Comparison of ENCODE assay signal across 11 cellular contexts in genomic region chr17:74478369-74479100, GRCh38. TPM values are rescaled to one million over a fixed set of nuclear protein-coding genes. Genes with fewer than 3 reads are reported as not detected.
A peak's percentile ranks its signal among the peaks of the same experiment; 100 is the strongest.
DNase-seq lines count a peak whose midpoint lies in the region; ATAC-seq and TF ChIP-seq lines count a peak whose summit lies in the region.
"Had no signal": no experiment of that assay in that cellular context is flagged by ENCODE, and none has a peak within 500 bp of the region (broad histone marks: within the 10 kb centered on the region; RNA-seq: fewer than 3 reads in every experiment).

No MANE protein-coding gene starts in this region.

- peaks cover 46 to 68% (median 57%) of the 10 kb centered on the region in 3 donors for H3K4me1 Mint-ChIP-seq in T-cell

- no peak overlapping the region for H3K4me3 ChIP-seq in heart left ventricle
- no peak overlapping the region for H3K4me3 ChIP-seq in heart right ventricle
- no peak overlapping the region for H3K4me3 ChIP-seq in thymus (ENCODE audit: low read length)

- H3K9me3 Mint-ChIP-seq in T-cell, result peaks cover 0 to 8% (median 5%) of the 10 kb centered on the region in 3 donors

- CTCF ChIA-PET in T-cell (lab: Charles Lee), result no interaction called here

- ATAC-seq in heart left ventricle (peak in 3 of 4 donors; percentile 46 to 75 (median 66)), T-cell (replicated peaks in 1 of 4) (peak; percentile 49 to 90 (median 76)), heart right ventricle (peak in 7 of 8 donors; percentile 39 to 75 (median 55))
- ATAC-seq: left colon had no signal

- peak overlapping the region; percentile 83 to 86 for H3K27ac Mint-ChIP-seq in T-cell

- H3K27me3 ChIP-seq in heart left ventricle (peaks cover 0 to 11% (median 0%) of the 10 kb centered on the region in 9 donors), heart right ventricle (peaks cover 0 to 34% (median 1%) of the 10 kb centered on the region in 7 donors), thymus (ENCODE audit: control insufficient read depth, insufficient read depth) (no peaks in the 10 kb centered on the region)

- POLR2A ChIA-PET in T-cell (lab: Charles Lee), result no interaction called here

- intact Hi-C loops in heart left ventricle (cut with DNase I) (no loop called here), cardiac septum (cut with DNase I) (no loop called here), heart right ventricle (cut with DNase I) (no loop called here)

- peaks cover 57% of the 10 kb centered on the region for H3K36me3 Mint-ChIP-seq in T-cell

- no peaks in the 10 kb centered on the region for H3K27me3 Mint-ChIP-seq in T-cell

- peak overlapping the region; percentile 34 to 69 (median 47) for H3K4me3 Mint-ChIP-seq in T-cell

- H3K36me3 ChIP-seq in heart left ventricle (peaks cover 0 to 10% (median 0%) of the 10 kb centered on the region in 9 donors), heart right ventricle (peaks cover 0 to 65% (median 0%) of the 10 kb centered on the region in 9 donors), thymus (ENCODE audit: control insufficient read depth, insufficient read depth) (peaks cover 10% of the 10 kb centered on the region)

- 39 to 54% (median 47%) methylated on average over 7 of the region's 7 CpGs for WGBS in heart left ventricle, 4 donors
- WGBS in heart right ventricle, 2 donors, result 43 to 55% methylated on average over 7 of the region's 7 CpGs
- WGBS in thymus, result 16% methylated on average over 7 of the region's 7 CpGs

- no peak for DNase-seq in heart left ventricle
- DNase-seq in cardiac septum (ENCODE audit: low spot score), result no peak
- DNase-seq in T-cell, result peak in 6 of 34 experiments; percentile 13 to 63 (median 34)
- no peak for DNase-seq in heart right ventricle
- DNase-seq in D341Med (ENCODE audit: low spot score), result no peak
- DNase-seq in DMS153 (lab: John Stamatoyannopoulos, UW), result no peak
- DNase-seq in NCI-H1694 (lab: John Stamatoyannopoulos, UW), result no peak

- no peak for TF ChIP-seq CTCF in heart left ventricle (IDR thresholded peaks at IDR 0.05)
- no peak for TF ChIP-seq CTCF in heart right ventricle (IDR thresholded peaks at IDR 0.05)

- H3K9me3 ChIP-seq in heart left ventricle (peaks cover 0 to 12% (median 2%) of the 10 kb centered on the region in 12 donors), heart right ventricle (peaks cover 0 to 11% (median 7%) of the 10 kb centered on the region in 11 donors), thymus (ENCODE audit: control insufficient read depth) (peaks cover 3% of the 10 kb centered on the region)

- peaks cover 0 to 39% (median 0%) of the 10 kb centered on the region in 12 donors for H3K4me1 ChIP-seq in heart left ventricle
- peaks cover 0 to 31% (median 0%) of the 10 kb centered on the region in 9 donors for H3K4me1 ChIP-seq in heart right ventricle
- peaks cover 41% of the 10 kb centered on the region for H3K4me1 ChIP-seq in thymus (ENCODE audit: control insufficient read depth, insufficient read depth, low read length)

- H3K27ac ChIP-seq in heart left ventricle (peak overlapping the region in 1 of 12 donors; percentile 89), heart right ventricle (peak overlapping the region in 1 of 10 donors; percentile 87), thymus (ENCODE audit: low read depth) (peak overlapping the region; percentile 75)

- TF ChIP-seq POLR2A in heart left ventricle (IDR thresholded peaks at IDR 0.05), result no peak

RNA-seq across cellular contexts. Expression of gene CD300A, which starts 12.1 kb away (rescaled TPM):
- 10 to 100 TPM in 1 of 9 donors, 1 to 10 TPM in 6, under 1 TPM in 2; 0.64 to 23.2 (median 1.8) TPM for total RNA-seq in heart left ventricle
- polyA plus RNA-seq in heart left ventricle, result 1 to 10 TPM in 1 of 2 donors, under 1 TPM in 1; 0.72 to 1.5 TPM
- total RNA-seq in cardiac septum, result 2.6 TPM
- 10 to 100 TPM in 4 of 5 donors, 1 to 10 TPM in 1; 9.2 to 18.8 (median 12.5) TPM for total RNA-seq in T-cell
- 10 to 100 TPM in 1 of 10 donors, 1 to 10 TPM in 4, under 1 TPM in 5; 0.38 to 13.1 (median 1.4) TPM for total RNA-seq in heart right ventricle
- 1 to 10 TPM in 1 of 2 donors, under 1 TPM in 1; 0.95 to 1.9 TPM for polyA plus RNA-seq in heart right ventricle
- 26.7 TPM for polyA plus RNA-seq in thymus
- total RNA-seq: endothelial cell of umbilical vein had no signal
- polyA plus RNA-seq: BJ, endothelial cell of umbilical vein had no signal

RNA-seq across cellular contexts. Expression of gene GPRC5C, which starts 46.6 kb away (rescaled TPM):
- total RNA-seq in heart left ventricle (10 to 100 TPM; 22.2 to 59.9 (median 39.2) TPM), cardiac septum (31.7 TPM), T-cell (1 to 10 TPM in 1 of 5 donors, under 1 TPM in 2, not detected in 2; 0.46 to 1.5 (median 0.55) TPM), heart right ventricle (10 to 100 TPM; 28.0 to 41.0 (median 32.5) TPM)
- polyA plus RNA-seq in heart left ventricle (10 to 100 TPM; 28.5 to 35.3 TPM), heart right ventricle (10 to 100 TPM; 29.5 to 38.2 TPM), thymus (14.3 TPM)
- total RNA-seq: endothelial cell of umbilical vein had no signal
- polyA plus RNA-seq: endothelial cell of umbilical vein had no signal

RNA-seq across cellular contexts. Expression of gene CD300LB, which starts 52.7 kb away (rescaled TPM):
- 1 to 10 TPM in 1 of 9 donors, under 1 TPM in 5, not detected in 3; 0.14 to 2.3 (median 0.21) TPM for total RNA-seq in heart left ventricle
- polyA plus RNA-seq in heart left ventricle, result under 1 TPM in 1 of 2 donors, not detected in 1; 0.40 TPM
- total RNA-seq in cardiac septum, result not detected
- total RNA-seq in T-cell, result not detected
- total RNA-seq in heart right ventricle, result 1 to 10 TPM in 1 of 10 donors, under 1 TPM in 5, not detected in 4; 0.14 to 1.7 (median 0.26) TPM
- polyA plus RNA-seq in heart right ventricle, result under 1 TPM in 1 of 2 donors, not detected in 1; 0.25 TPM
- polyA plus RNA-seq in thymus, result 0.64 TPM
- total RNA-seq: endothelial cell of umbilical vein had no signal
- polyA plus RNA-seq: BJ, endothelial cell of umbilical vein had no signal

Comparison
In these comparisons a context has a peak if more than half of its experiments do, and no peak if none do; other contexts are left out.
1. RNA of gene GPRC5C, which starts 46.6 kb away (total RNA-seq): 22.2 to 59.9 TPM in heart left ventricle, 28.0 to 41.0 TPM in heart right ventricle and 31.7 TPM in cardiac septum (single experiment); 0.46 to 1.5 TPM in T-cell; every median in the first group is over 4 times any median in the second.
2. Peak in every context shown above with its lines, with median percentiles within 50 percentile points of each other: ATAC-seq.